In the genomic region with DNA sequence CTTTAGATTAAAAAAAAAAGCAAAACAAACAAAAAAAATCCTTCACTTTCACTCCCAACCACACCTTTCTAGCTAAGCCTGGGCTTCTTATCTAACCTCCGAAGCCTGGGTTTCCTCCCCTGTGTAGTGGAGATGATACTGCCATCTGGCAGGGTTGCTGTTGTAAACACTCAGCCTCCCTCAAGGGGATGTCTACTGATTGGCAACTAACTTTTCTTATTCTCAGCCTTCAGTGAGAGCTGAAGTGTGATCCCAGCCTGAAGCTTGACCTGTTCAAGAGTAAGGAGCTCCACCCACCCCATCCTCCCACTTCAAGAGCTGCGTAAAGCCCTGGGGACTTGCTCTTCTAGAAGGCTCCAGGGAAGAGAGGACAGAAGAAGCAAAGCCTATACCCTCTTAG, we compare ENCODE assay signal across 8 cellular contexts. TPM values are rescaled to one million over a fixed set of nuclear protein-coding genes. Genes with fewer than 3 reads are reported as not detected.
DNase-seq lines count a peak whose midpoint lies in the region; ATAC-seq and TF ChIP-seq lines count a peak whose summit lies in the region.

No MANE protein-coding gene starts in this region.

- intact Hi-C loops in PC-3 (cut with micrococcal nuclease) (loop anchor here (1.0 to 2.0 kb wide), 3 partner anchors 152 to 217 kb away; partner anchors contain the start of gene RARS1), A673 (cut with micrococcal nuclease; ENCODE audit: unreplicated experiment) (loop anchor here (2.0 to 5.0 kb wide), 3 partner anchors 217 to 1033 kb away; partner anchors contain the start of gene RARS1)

- H3K27ac ChIP-seq in 22Rv1: peak overlapping the region; percentile 60
- no peak overlapping the region for H3K27ac ChIP-seq in PC-3 (ENCODE audit: low read length)
- H3K27ac ChIP-seq in iPS-18a (ENCODE audit: low read length): no peak overlapping the region
- no peak overlapping the region for H3K27ac ChIP-seq in A673 (ENCODE audit: low read depth, low read length, poor library complexity, severe bottlenecking)

- no peaks in the 10 kb centered on the region for H3K9me2 ChIP-seq in PC-3 (replicated peaks; ENCODE audit: low read length)

- no peaks in the 10 kb centered on the region for H3K9me3 ChIP-seq in PC-3 (ENCODE audit: low read length)
- no peaks in the 10 kb centered on the region for H3K9me3 ChIP-seq in iPS-18a (ENCODE audit: control insufficient read depth, low read depth, low read length)
- no peaks in the 10 kb centered on the region for H3K9me3 ChIP-seq in A673 (ENCODE audit: low read depth, low read length, poor library complexity, severe bottlenecking)

- no peaks in the 10 kb centered on the region for H3F3A ChIP-seq in PC-3 (ENCODE audit: low read length, unreplicated experiment)

- H3K4me3 ChIP-seq in PC-3 (ENCODE audit: low read length) (peak overlapping the region; percentile 56; the same call in 1 of the 2 replicates), iPS-18a (ENCODE audit: low read length) (peak overlapping the region; percentile 21), A673 (ENCODE audit: low read depth, low read length, poor library complexity, severe bottlenecking) (no peak overlapping the region)

- no peak for TF ChIP-seq CTCF in 22Rv1 (IDR thresholded peaks at IDR 0.05)
- no peak for TF ChIP-seq CTCF in PC-3 (conservative IDR thresholded peaks at IDR 0.05; ENCODE audit: low read depth, low read length)
- TF ChIP-seq CTCF in A673 (conservative IDR thresholded peaks at IDR 0.05; ENCODE audit: low read depth, low read length): no peak

- no peaks in the 10 kb centered on the region for H3K36me3 ChIP-seq in PC-3 (ENCODE audit: low read depth, low read length)
- H3K36me3 ChIP-seq in iPS-18a (ENCODE audit: control insufficient read depth, low read depth, low read length): no peaks in the 10 kb centered on the region
- no peaks in the 10 kb centered on the region for H3K36me3 ChIP-seq in A673 (ENCODE audit: insufficient read depth, low read length, poor library complexity, severe bottlenecking)

- H3K4me2 ChIP-seq in PC-3 (ENCODE audit: low read length): peak overlapping the region; percentile 82

- DNase-seq in PC-3 (peak; percentile 28), A673 (ENCODE audit: low spot score) (no peak), anterior cingulate cortex (lab: John Stamatoyannopoulos, UW) (no peak)
- no peak for DNase-seq in activated naive CD4-positive, alpha-beta T cell treated with anti-CD3 and anti-CD28 coated beads, Interleukin-2, amount 50 U/mL, for 16 hours

- CTCF ChIA-PET in PC-3 (lab: Charles Lee) (interaction anchor here (0.6 to 0.9 kb wide), 4 partner anchors 23 to 202 kb away, joined by 4 to 5 read pairs (median 5); no protein-coding TSS in a partner anchor), A673 (lab: Charles Lee) (interaction anchor here (0.7 kb wide), 1 partner anchor 152 kb away, joined by 3 read pairs; no protein-coding TSS in a partner anchor)

- no peaks in the 10 kb centered on the region for H3K79me2 ChIP-seq in PC-3 (ENCODE audit: low read length)

- no TSS peak for BruUV-seq in PC-3 (replicated peaks; lab: Mats Ljungman, UMichigan)
- no TSS peak for BruUV-seq in A673 (replicated peaks; lab: Mats Ljungman, UMichigan)

- H2AFZ ChIP-seq in PC-3 (ENCODE audit: low read length): peak overlapping the region; percentile 74

- ATAC-seq in GM21576 (IDR thresholded peaks at IDR 0.05; ENCODE audit: unreplicated experiment): peak; percentile 44
- ATAC-seq in PC-3: peak; percentile 21
- no peak for ATAC-seq in GM19467 (IDR thresholded peaks at IDR 0.05; ENCODE audit: unreplicated experiment)

- POLR2A ChIA-PET in PC-3 (lab: Charles Lee; ENCODE audit: unreplicated experiment): interaction anchor here (0.6 kb wide), 1 partner anchor 20 kb away, joined by 4 read pairs; no protein-coding TSS in a partner anchor
- POLR2A ChIA-PET in A673 (lab: Charles Lee; ENCODE audit: low non-redundant PET): interaction anchor here (1.0 kb wide), 1 partner anchor 133 kb away, joined by 3 read pairs; no protein-coding TSS in a partner anchor

- H3K9ac ChIP-seq in PC-3 (ENCODE audit: low read length) (0 out of 2 replicates have a peak overlapping the region, but pooled peaks have one; percentile 17), iPS-18a (ENCODE audit: low read length) (no peak overlapping the region)

- H4K20me1 ChIP-seq in PC-3 (ENCODE audit: low read length): no peaks in the 10 kb centered on the region

- H3K27me3 ChIP-seq in PC-3 (ENCODE audit: low read length) (no peaks in the 10 kb centered on the region), iPS-18a (ENCODE audit: control insufficient read depth, insufficient read depth, low read length) (no peaks in the 10 kb centered on the region), A673 (replicated peaks; ENCODE audit: insufficient read depth, low read depth, low read length, poor library complexity) (no peaks in the 10 kb centered on the region)

- H3K4me1 ChIP-seq in PC-3 (ENCODE audit: insufficient read depth, low read length): peaks cover 18% of the 10 kb centered on the region
- H3K4me1 ChIP-seq in iPS-18a (ENCODE audit: control insufficient read depth, low read depth, low read length): peaks cover 12% of the 10 kb centered on the region
- peaks cover 5% of the 10 kb centered on the region for H3K4me1 ChIP-seq in A673 (ENCODE audit: insufficient read depth, low read length, poor library complexity, severe bottlenecking)

RNA-seq across cellular contexts. Expression of gene WWC1, which starts 21.5 kb away (rescaled TPM):
- total RNA-seq in PC-3 (2014; rRNA removed) (31.8 and 44.2 TPM in 2 replicates), A673 (2021) (8.2 and 8.8 TPM in 2 replicates)
